ENCODE assay signal across 16 cellular contexts in genomic region chr20:58340853-58341252, GRCh38. TPM values are rescaled to one million over a fixed set of nuclear protein-coding genes. Genes with fewer than 3 reads are reported as not detected.
DNase-seq lines count a peak whose midpoint lies in the region; ATAC-seq, FAIRE-seq and TF ChIP-seq lines count a peak whose summit lies in the region.
"Had no signal": no experiment of that assay in that cellular context is flagged by ENCODE, and none has a peak within 500 bp of the region (broad histone marks: within the 10 kb centered on the region; RNA-seq: fewer than 3 reads in every experiment).

No MANE protein-coding gene starts in this region.

- no peaks in the 10 kb centered on the region for H4K20me1 ChIP-seq in keratinocyte (ENCODE audit: control insufficient read depth, extremely low read depth, insufficient read depth, low read length)

- no peaks in the 10 kb centered on the region for H3K9me3 Mint-ChIP-seq in activated T-helper 2 cell treated with anti-CD3 and anti-CD28 coated beads, Interferon-gamma antibody, Interleukin-2, Interleukin-4, amounts not matched to agents 10 μg/mL and 5 μg/mL and 100 μg/mL, durations not matched to agents 14 hours and 24 hours and 36 hours
- H3K9me3 Mint-ChIP-seq: CD8-positive, alpha-beta T cell had no signal

- H3K9me1 ChIP-seq in keratinocyte (ENCODE audit: control insufficient read depth, extremely low read depth, insufficient read depth, low read length) = no peaks in the 10 kb centered on the region

- DNase-seq in AG10803 (ENCODE audit: low read depth) = peak; percentile 6
- DNase-seq in ELR (ENCODE audit: low read depth) = peak; percentile 64
- DNase-seq in activated T-helper 2 cell treated with anti-CD3 and anti-CD28 coated beads, Interferon-gamma antibody, Interleukin-2, Interleukin-4, amounts not matched to agents 10 μg/mL and 5 μg/mL and 100 μg/mL, durations not matched to agents 14 hours and 24 hours and 36 hours (ENCODE audit: low spot score) = no peak
- DNase-seq in keratinocyte (ENCODE audit: low read depth, low spot score) = no peak
- no peak for DNase-seq in NCI-H2081 (lab: John Stamatoyannopoulos, UW)
- DNase-seq in T-helper 9 cell = no peak
- DNase-seq: CD8-positive, alpha-beta T cell; GDM1; heart right ventricle; left cardiac atrium; NCI-H1092; NCI-H226; retina; stimulated activated CD4-positive, alpha-beta T cell treated with anti-CD3 and anti-CD28 coated beads, Interleukin-2, amount 100 ng/mL, for 24 hours had no signal

- H3K9me3 ChIP-seq in keratinocyte (ENCODE audit: control insufficient read depth, low read depth, low read length) = no peaks in the 10 kb centered on the region
- H3K9me3 ChIP-seq: heart right ventricle had no signal

- TF ChIP-seq CTCF in AG10803 (conservative IDR thresholded peaks at IDR 0.05; ENCODE audit: low read length) = no peak
- TF ChIP-seq CTCF in keratinocyte (optimal IDR thresholded peaks at IDR 0.05 in 1 of 3, IDR thresholded peaks at IDR 0.05 in 1 of 3, conservative IDR thresholded peaks at IDR 0.05 in 1 of 3; ENCODE audit: extremely low read depth in 1 of 3, insufficient read depth in 2 of 3, low read length in 3 of 3) = no peak

- H3K4me2 ChIP-seq in keratinocyte (ENCODE audit: control insufficient read depth, extremely low read depth, insufficient read depth, low read depth, low read length) = peak overlapping the region; percentile 84

- ATAC-seq in GM21619 (IDR thresholded peaks at IDR 0.05; ENCODE audit: unreplicated experiment) = no peak
- ATAC-seq: CD8-positive, alpha-beta T cell; heart right ventricle; left cardiac atrium had no signal

- peak overlapping the region; percentile 54 for H3K27ac ChIP-seq in keratinocyte (ENCODE audit: control insufficient read depth, insufficient read depth, low read length)
- H3K27ac ChIP-seq: cardiac muscle cell, heart right ventricle had no signal

- H3K36me3 Mint-ChIP-seq in activated T-helper 2 cell treated with anti-CD3 and anti-CD28 coated beads, Interferon-gamma antibody, Interleukin-2, Interleukin-4, amounts not matched to agents 10 μg/mL and 5 μg/mL and 100 μg/mL, durations not matched to agents 14 hours and 24 hours and 36 hours (ENCODE audit: low read depth) = peaks cover 40% of the 10 kb centered on the region

- peaks cover 9 to 18% of the 10 kb centered on the region in 2 experiments for H3K36me3 ChIP-seq in keratinocyte (ENCODE audit: control insufficient read depth in 2 of 2, extremely low read depth in 1 of 2, insufficient read depth in 2 of 2, low read length in 2 of 2)
- H3K36me3 ChIP-seq: cardiac muscle cell had no signal

- peaks cover 71% of the 10 kb centered on the region for H3K79me2 ChIP-seq in keratinocyte (ENCODE audit: control insufficient read depth, insufficient read depth, low read length)

- intact Hi-C loops in activated T-helper 2 cell treated with anti-CD3 and anti-CD28 coated beads, Interferon-gamma antibody, Interleukin-2, Interleukin-4, amounts not matched to agents 10 μg/mL and 5 μg/mL and 100 μg/mL, durations not matched to agents 14 hours and 24 hours and 36 hours (cut with micrococcal nuclease) = no loop called here

- H3K4me3 ChIP-seq in AG10803 (ENCODE audit: low read length) (no peak overlapping the region), keratinocyte (ENCODE audit: control insufficient read depth in 2 of 3, extremely low read depth in 1 of 3, insufficient read depth in 2 of 3, low read depth in 1 of 3, low read length in 3 of 3) (no peak overlapping the region)
- H3K4me3 ChIP-seq: cardiac muscle cell, heart right ventricle had no signal

- no peak overlapping the region for H3K4me3 Mint-ChIP-seq in activated T-helper 2 cell treated with anti-CD3 and anti-CD28 coated beads, Interferon-gamma antibody, Interleukin-2, Interleukin-4, amounts not matched to agents 10 μg/mL and 5 μg/mL and 100 μg/mL, durations not matched to agents 14 hours and 24 hours and 36 hours (ENCODE audit: low read depth)
- H3K4me3 Mint-ChIP-seq: CD8-positive, alpha-beta T cell had no signal

- H3K4me1 Mint-ChIP-seq in activated T-helper 2 cell treated with anti-CD3 and anti-CD28 coated beads, Interferon-gamma antibody, Interleukin-2, Interleukin-4, amounts not matched to agents 10 μg/mL and 5 μg/mL and 100 μg/mL, durations not matched to agents 14 hours and 24 hours and 36 hours (ENCODE audit: low read depth) = peaks cover 15% of the 10 kb centered on the region

- no peaks in the 10 kb centered on the region for H3K27me3 Mint-ChIP-seq in activated T-helper 2 cell treated with anti-CD3 and anti-CD28 coated beads, Interferon-gamma antibody, Interleukin-2, Interleukin-4, amounts not matched to agents 10 μg/mL and 5 μg/mL and 100 μg/mL, durations not matched to agents 14 hours and 24 hours and 36 hours (ENCODE audit: low read depth)

- H3K9ac ChIP-seq in keratinocyte (ENCODE audit: control insufficient read depth, extremely low read depth, insufficient read depth, low read length) = no peak overlapping the region

- H3K4me1 ChIP-seq in keratinocyte (ENCODE audit: control insufficient read depth, extremely low read depth, insufficient read depth, low read length) = peaks cover 52% of the 10 kb centered on the region

- no peaks in the 10 kb centered on the region for H3K27me3 ChIP-seq in keratinocyte (ENCODE audit: control insufficient read depth, extremely low read depth, insufficient read depth, low read length)
- H3K27me3 ChIP-seq: cardiac muscle cell, heart right ventricle had no signal

- no peak for FAIRE-seq in keratinocyte (lab: Jason Lieb, UNC)

- H3K27ac Mint-ChIP-seq in activated T-helper 2 cell treated with anti-CD3 and anti-CD28 coated beads, Interferon-gamma antibody, Interleukin-2, Interleukin-4, amounts not matched to agents 10 μg/mL and 5 μg/mL and 100 μg/mL, durations not matched to agents 14 hours and 24 hours and 36 hours = peak overlapping the region; percentile 39
- H3K27ac Mint-ChIP-seq: CD8-positive, alpha-beta T cell had no signal

- no peak overlapping the region for H2AFZ ChIP-seq in keratinocyte (ENCODE audit: control insufficient read depth, low read length)

- dilution Hi-C loops in keratinocyte (cut with MboI; ENCODE audit: extremely low pct_ligation_motif_present, low sequenced_read_pairs) = no loop called here

RNA-seq across cellular contexts. Expression of gene RAB22A, which starts 31.3 kb away (rescaled TPM):
- total RNA-seq in activated T-helper 2 cell treated with anti-CD3 and anti-CD28 coated beads, Interferon-gamma antibody, Interleukin-2, Interleukin-4, amounts not matched to agents 10 μg/mL and 5 μg/mL and 100 μg/mL, durations not matched to agents 14 hours and 24 hours and 36 hours = 16.0 and 16.3 TPM in 2 replicates
- 16.0 to 22.9 TPM (median 17.1 TPM) in 3 replicates for polyA plus RNA-seq in keratinocyte
- 12.6 TPM for polyA plus RNA-seq in keratinocyte (2011; ENCODE audit: low read depth)
- 12.5 and 19.7 TPM in 2 replicates for polyA plus RNA-seq in keratinocyte (2011; cell fraction: cytosol; rRNA removed)
- 17.4 and 18.9 TPM in 2 replicates for polyA plus RNA-seq in keratinocyte (2011; cell fraction: nucleus; rRNA removed)
- 14.2 and 16.1 TPM in 2 replicates for polyA plus RNA-seq in keratinocyte (2012; ENCODE audit: low replicate concordance)
- 12.3 to 30.9 TPM (median 23.4 TPM) in 3 replicates for polyA minus RNA-seq in keratinocyte
- polyA minus RNA-seq in keratinocyte (2011; cell fraction: cytosol; rRNA and poly(A)+ RNA removed) = 18.4 TPM
- polyA minus RNA-seq in keratinocyte (2011; cell fraction: nucleus; rRNA and poly(A)+ RNA removed) = 14.5 and 28.5 TPM in 2 replicates

RNA-seq across cellular contexts. Expression of gene VAPB, which starts 48.2 kb away (rescaled TPM):
- 35.6 and 36.2 TPM in 2 replicates for total RNA-seq in activated T-helper 2 cell treated with anti-CD3 and anti-CD28 coated beads, Interferon-gamma antibody, Interleukin-2, Interleukin-4, amounts not matched to agents 10 μg/mL and 5 μg/mL and 100 μg/mL, durations not matched to agents 14 hours and 24 hours and 36 hours
- polyA plus RNA-seq in keratinocyte = 20.9 to 50.5 TPM (median 38.0 TPM) in 3 replicates
- polyA plus RNA-seq in keratinocyte (2011; ENCODE audit: low read depth) = 20.7 TPM
- polyA plus RNA-seq in keratinocyte (2011; cell fraction: cytosol; rRNA removed) = 39.1 and 52.0 TPM in 2 replicates
- polyA plus RNA-seq in keratinocyte (2011; cell fraction: nucleus; rRNA removed) = 38.9 and 46.3 TPM in 2 replicates
- 35.3 and 47.0 TPM in 2 replicates for polyA plus RNA-seq in keratinocyte (2012; ENCODE audit: low replicate concordance)
- polyA minus RNA-seq in keratinocyte = 18.7 to 26.7 TPM (median 26.0 TPM) in 3 replicates
- polyA minus RNA-seq in keratinocyte (2011; cell fraction: cytosol; rRNA and poly(A)+ RNA removed) = 27.2 TPM
- 10.8 and 16.3 TPM in 2 replicates for polyA minus RNA-seq in keratinocyte (2011; cell fraction: nucleus; rRNA and poly(A)+ RNA removed)

Comparison
In these comparisons a context has a peak if more than half of its experiments do, and no peak if none do; other contexts are left out.
1. DNase-seq: peak in AG10803 (single experiment) and ELR (single experiment); none in activated T-helper 2 cell treated with anti-CD3 and anti-CD28 coated beads, Interferon-gamma antibody, Interleukin-2, Interleukin-4, amounts not matched to agents 10 μg/mL and 5 μg/mL and 100 μg/mL, durations not matched to agents 14 hours and 24 hours and 36 hours (single experiment), keratinocyte (single experiment), NCI-H2081 (0 of 2) and T-helper 9 cell (single experiment).